28 cellular contexts compared by ENCODE assay signal in genomic region chr11:17508816-17509215, GRCh38. TPM values are rescaled to one million over a fixed set of nuclear protein-coding genes. Genes with fewer than 3 reads are reported as not detected.
"Had no signal": no experiment of that assay in that cellular context is flagged by ENCODE, and none has a peak within 500 bp of the region (broad histone marks: within the 10 kb centered on the region; RNA-seq: fewer than 3 reads in every experiment).

No MANE protein-coding gene starts in this region.

- H3K27ac ChIP-seq: SK-N-MC had no signal

- H3K36me3 Mint-ChIP-seq: activated CD4-positive, alpha-beta memory T cell treated with anti-CD3 and anti-CD28 coated beads for 36 hours; activated naive CD8-positive, alpha-beta T cell; T-cell had no signal

- H3K27ac Mint-ChIP-seq: activated B cell treated with CpG ODN at 0.5 μM for 24 hours; activated CD4-positive, alpha-beta memory T cell treated with anti-CD3 and anti-CD28 coated beads for 36 hours; activated CD4-positive, alpha-beta T cell treated with anti-CD3 and anti-CD28 coated beads, Interleukin-2, amount 10 ng/mL, durations not matched to agents 7 days and 5 days; activated naive CD4-positive, alpha-beta T cell treated with anti-CD3 and anti-CD28 coated beads for 36 hours; activated naive CD8-positive, alpha-beta T cell; activated T-helper 17 cell treated with anti-CD3 and anti-CD28 coated beads, Interleukin-2, amount 50 U/mL, for 72 hours; T-cell had no signal

- H3K27me3 ChIP-seq: breast epithelium had no signal

- ATAC-seq: activated T-helper 17 cell treated with anti-CD3 and anti-CD28 coated beads, Interleukin-2, amount 50 U/mL, for 72 hours; Panc1; Right ventricle myocardium inferior; T-cell had no signal

- H3K36me3 ChIP-seq: breast epithelium had no signal

- H3K4me1 Mint-ChIP-seq: activated B cell treated with CpG ODN at 0.5 μM for 24 hours; activated CD4-positive, alpha-beta T cell treated with anti-CD3 and anti-CD28 coated beads, Interleukin-2, amount 10 ng/mL, durations not matched to agents 7 days and 5 days; activated T-helper 17 cell treated with anti-CD3 and anti-CD28 coated beads, Interleukin-2, amount 50 U/mL, for 72 hours; T-cell had no signal

- H3K4me3 Mint-ChIP-seq: activated B cell treated with CpG ODN at 0.5 μM for 24 hours; activated CD4-positive, alpha-beta memory T cell treated with anti-CD3 and anti-CD28 coated beads for 36 hours; activated CD4-positive, alpha-beta T cell treated with anti-CD3 and anti-CD28 coated beads, Interleukin-2, amount 10 ng/mL, durations not matched to agents 7 days and 5 days; activated naive CD4-positive, alpha-beta T cell treated with anti-CD3 and anti-CD28 coated beads for 36 hours; activated naive CD8-positive, alpha-beta T cell; activated T-helper 17 cell treated with anti-CD3 and anti-CD28 coated beads, Interleukin-2, amount 50 U/mL, for 72 hours; T-cell had no signal

- H3K4me3 ChIP-seq: breast epithelium, SK-N-MC had no signal

- H3K9me3 ChIP-seq: breast epithelium had no signal

- H3K9me3 Mint-ChIP-seq: activated B cell treated with CpG ODN at 0.5 μM for 24 hours; activated CD4-positive, alpha-beta memory T cell treated with anti-CD3 and anti-CD28 coated beads for 36 hours; activated CD4-positive, alpha-beta T cell treated with anti-CD3 and anti-CD28 coated beads, Interleukin-2, amount 10 ng/mL, durations not matched to agents 7 days and 5 days; activated naive CD4-positive, alpha-beta T cell treated with anti-CD3 and anti-CD28 coated beads for 36 hours; activated T-helper 17 cell treated with anti-CD3 and anti-CD28 coated beads, Interleukin-2, amount 50 U/mL, for 72 hours; T-cell had no signal

- H3K4me1 ChIP-seq: breast epithelium had no signal

- DNase-seq: activated B cell treated with CpG ODN at 0.5 μM for 24 hours; activated CD4-positive, alpha-beta memory T cell treated with anti-CD3 and anti-CD28 coated beads for 36 hours; activated CD4-positive, alpha-beta T cell treated with anti-CD3 and anti-CD28 coated beads for 1 hour; activated CD4-positive, alpha-beta T cell treated with anti-CD3 and anti-CD28 coated beads, Interleukin-2, amount 10 ng/mL, durations not matched to agents 7 days and 5 days; activated CD8-positive, alpha-beta memory T cell treated with anti-CD3 and anti-CD28 coated beads for 24 hours; activated gamma-delta T cell; activated naive CD4-positive, alpha-beta T cell treated with anti-CD3 and anti-CD28 coated beads for 36 hours; activated T-cell treated with anti-CD3 and anti-CD28 coated beads, Interleukin-2, amount 50 U/mL, for 48 hours; Kasumi-1; KBM-7; NCI-H1105 treated with DMSO at 0.1 percent for 48 hours; NCI-H1436 treated with DMSO at 0.1 percent for 48 hours; NCI-H187; NCI-H2081; NCI-H510A treated with DMSO at 0.1 percent for 48 hours; NCI-H69; NK-92 treated with Interleukin-12 subunit alpha and Interleukin-12 subunit beta, amount 100 ng/mL, for 24 hours; OCI-M1; RPMI8226; T-cell; T-helper 2 cell; T1000 had no signal

RNA-seq across cellular contexts. Expression of gene ABCC8, which starts 32.2 kb away (rescaled TPM):
- total RNA-seq: activated B cell treated with CpG ODN at 0.5 μM for 24 hours; activated CD4-positive, alpha-beta memory T cell treated with anti-CD3 and anti-CD28 coated beads for 36 hours; activated CD4-positive, alpha-beta T cell treated with anti-CD3 and anti-CD28 coated beads, Interleukin-2, amount 10 ng/mL, durations not matched to agents 7 days and 5 days; activated naive CD4-positive, alpha-beta T cell treated with anti-CD3 and anti-CD28 coated beads for 36 hours; activated T-helper 17 cell treated with anti-CD3 and anti-CD28 coated beads, Interleukin-2, amount 50 U/mL, for 72 hours; T-cell had no signal

RNA-seq across cellular contexts. Expression of gene USH1C, which starts 35.4 kb away (rescaled TPM):
- total RNA-seq: activated B cell treated with CpG ODN at 0.5 μM for 24 hours; activated CD4-positive, alpha-beta memory T cell treated with anti-CD3 and anti-CD28 coated beads for 36 hours; activated CD4-positive, alpha-beta T cell treated with anti-CD3 and anti-CD28 coated beads, Interleukin-2, amount 10 ng/mL, durations not matched to agents 7 days and 5 days; activated naive CD4-positive, alpha-beta T cell treated with anti-CD3 and anti-CD28 coated beads for 36 hours; activated T-helper 17 cell treated with anti-CD3 and anti-CD28 coated beads, Interleukin-2, amount 50 U/mL, for 72 hours; Right ventricle myocardium inferior; T-cell had no signal

RNA-seq across cellular contexts. Expression of gene OTOG, which starts 38.2 kb away (rescaled TPM):
- total RNA-seq: activated B cell treated with CpG ODN at 0.5 μM for 24 hours; activated CD4-positive, alpha-beta memory T cell treated with anti-CD3 and anti-CD28 coated beads for 36 hours; activated CD4-positive, alpha-beta T cell treated with anti-CD3 and anti-CD28 coated beads, Interleukin-2, amount 10 ng/mL, durations not matched to agents 7 days and 5 days; activated naive CD4-positive, alpha-beta T cell treated with anti-CD3 and anti-CD28 coated beads for 36 hours; activated T-helper 17 cell treated with anti-CD3 and anti-CD28 coated beads, Interleukin-2, amount 50 U/mL, for 72 hours; breast epithelium; Right ventricle myocardium inferior; T-cell had no signal
